In the genomic region with DNA sequence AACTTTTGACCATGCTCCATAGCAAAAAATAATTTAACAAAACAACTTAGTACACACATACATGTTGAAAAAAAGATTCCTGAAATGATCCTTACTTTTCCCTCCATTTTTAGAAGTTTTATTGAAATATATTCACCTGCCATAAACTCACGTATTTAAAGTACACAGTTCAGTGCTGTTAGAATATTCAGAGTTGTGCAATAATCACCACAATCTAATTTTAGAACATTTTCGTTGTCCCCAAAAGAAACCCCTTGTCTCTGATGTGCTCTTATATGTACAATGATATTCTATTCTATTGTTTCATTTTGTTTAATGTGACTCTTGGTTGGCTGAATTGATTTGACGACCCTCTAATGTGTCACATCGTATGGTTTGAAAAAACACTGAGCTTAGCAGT, we compare ENCODE assay signal across 2 cellular contexts.
TF ChIP-seq lines count a peak whose summit lies in the region.

No MANE protein-coding gene starts in this region.

TF ChIP-seq in HepG2, 621 proteins besides CTCF, POLR2A, EP300 and RAD21 (continued from another document):
- TF ChIP-seq, protein P1, sequence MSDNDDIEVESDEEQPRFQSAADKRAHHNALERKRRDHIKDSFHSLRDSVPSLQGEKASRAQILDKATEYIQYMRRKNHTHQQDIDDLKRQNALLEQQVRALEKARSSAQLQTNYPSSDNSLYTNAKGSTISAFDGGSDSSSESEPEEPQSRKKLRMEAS (IDR thresholded peaks at IDR 0.05): no peak
- TF ChIP-seq, protein P2, sequence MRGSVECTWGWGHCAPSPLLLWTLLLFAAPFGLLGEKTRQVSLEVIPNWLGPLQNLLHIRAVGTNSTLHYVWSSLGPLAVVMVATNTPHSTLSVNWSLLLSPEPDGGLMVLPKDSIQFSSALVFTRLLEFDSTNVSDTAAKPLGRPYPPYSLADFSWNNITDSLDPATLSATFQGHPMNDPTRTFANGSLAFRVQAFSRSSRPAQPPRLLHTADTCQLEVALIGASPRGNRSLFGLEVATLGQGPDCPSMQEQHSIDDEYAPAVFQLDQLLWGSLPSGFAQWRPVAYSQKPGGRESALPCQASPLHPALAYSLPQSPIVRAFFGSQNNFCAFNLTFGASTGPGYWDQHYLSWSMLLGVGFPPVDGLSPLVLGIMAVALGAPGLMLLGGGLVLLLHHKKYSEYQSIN (CRISPR knock-in tag; IDR thresholded peaks at IDR 0.05; ENCODE audit: borderline replicate concordance): no peak
- TF ChIP-seq CEBPB (IDR thresholded peaks at IDR 0.05; ENCODE audit: borderline replicate concordance, low read depth, low read length): peak; percentile 53; the same call in 1 of the 2 replicates

TF ChIP-seq in WTC11, 78 proteins besides CTCF, POLR2A, EP300 and RAD21:
- TF ChIP-seq, protein P3, sequence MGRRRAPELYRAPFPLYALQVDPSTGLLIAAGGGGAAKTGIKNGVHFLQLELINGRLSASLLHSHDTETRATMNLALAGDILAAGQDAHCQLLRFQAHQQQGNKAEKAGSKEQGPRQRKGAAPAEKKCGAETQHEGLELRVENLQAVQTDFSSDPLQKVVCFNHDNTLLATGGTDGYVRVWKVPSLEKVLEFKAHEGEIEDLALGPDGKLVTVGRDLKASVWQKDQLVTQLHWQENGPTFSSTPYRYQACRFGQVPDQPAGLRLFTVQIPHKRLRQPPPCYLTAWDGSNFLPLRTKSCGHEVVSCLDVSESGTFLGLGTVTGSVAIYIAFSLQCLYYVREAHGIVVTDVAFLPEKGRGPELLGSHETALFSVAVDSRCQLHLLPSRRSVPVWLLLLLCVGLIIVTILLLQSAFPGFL (CRISPR knock-in tag; IDR thresholded peaks at IDR 0.05; ENCODE audit: borderline replicate concordance): no peak
- TF ChIP-seq FOXJ3 (CRISPR knock-in tag; IDR thresholded peaks at IDR 0.05; ENCODE audit: borderline replicate concordance) (no peak), ZNF219 (CRISPR knock-in tag; IDR thresholded peaks at IDR 0.05; ENCODE audit: borderline replicate concordance) (no peak), CREM (CRISPR knock-in tag; IDR thresholded peaks at IDR 0.05) (no peak), GRHL2 (CRISPR knock-in tag; IDR thresholded peaks at IDR 0.05; ENCODE audit: insufficient replicate concordance, severe bottlenecking) (no peak), TEAD4 (CRISPR knock-in tag; IDR thresholded peaks at IDR 0.05) (no peak), GTF2I (CRISPR knock-in tag; conservative IDR thresholded peaks at IDR 0.05) (no peak), JAZF1 (CRISPR knock-in tag; IDR thresholded peaks at IDR 0.05) (no peak), MYBL2 (CRISPR knock-in tag; IDR thresholded peaks at IDR 0.05) (no peak), ZNF138 (CRISPR knock-in tag; conservative IDR thresholded peaks at IDR 0.05) (no peak), PRRX2 (CRISPR knock-in tag; IDR thresholded peaks at IDR 0.05) (no peak)
- TF ChIP-seq, protein P4, sequence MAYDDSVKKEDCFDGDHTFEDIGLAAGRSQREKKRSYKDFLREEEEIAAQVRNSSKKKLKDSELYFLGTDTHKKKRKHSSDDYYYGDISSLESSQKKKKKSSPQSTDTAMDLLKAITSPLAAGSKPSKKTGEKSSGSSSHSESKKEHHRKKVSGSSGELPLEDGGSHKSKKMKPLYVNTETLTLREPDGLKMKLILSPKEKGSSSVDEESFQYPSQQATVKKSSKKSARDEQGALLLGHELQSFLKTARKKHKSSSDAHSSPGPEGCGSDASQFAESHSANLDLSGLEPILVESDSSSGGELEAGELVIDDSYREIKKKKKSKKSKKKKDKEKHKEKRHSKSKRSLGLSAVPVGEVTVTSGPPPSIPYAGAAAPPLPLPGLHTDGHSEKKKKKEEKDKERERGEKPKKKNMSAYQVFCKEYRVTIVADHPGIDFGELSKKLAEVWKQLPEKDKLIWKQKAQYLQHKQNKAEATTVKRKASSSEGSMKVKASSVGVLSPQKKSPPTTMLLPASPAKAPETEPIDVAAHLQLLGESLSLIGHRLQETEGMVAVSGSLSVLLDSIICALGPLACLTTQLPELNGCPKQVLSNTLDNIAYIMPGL (CRISPR knock-in tag; IDR thresholded peaks at IDR 0.05): no peak
- TF ChIP-seq, protein P5, sequence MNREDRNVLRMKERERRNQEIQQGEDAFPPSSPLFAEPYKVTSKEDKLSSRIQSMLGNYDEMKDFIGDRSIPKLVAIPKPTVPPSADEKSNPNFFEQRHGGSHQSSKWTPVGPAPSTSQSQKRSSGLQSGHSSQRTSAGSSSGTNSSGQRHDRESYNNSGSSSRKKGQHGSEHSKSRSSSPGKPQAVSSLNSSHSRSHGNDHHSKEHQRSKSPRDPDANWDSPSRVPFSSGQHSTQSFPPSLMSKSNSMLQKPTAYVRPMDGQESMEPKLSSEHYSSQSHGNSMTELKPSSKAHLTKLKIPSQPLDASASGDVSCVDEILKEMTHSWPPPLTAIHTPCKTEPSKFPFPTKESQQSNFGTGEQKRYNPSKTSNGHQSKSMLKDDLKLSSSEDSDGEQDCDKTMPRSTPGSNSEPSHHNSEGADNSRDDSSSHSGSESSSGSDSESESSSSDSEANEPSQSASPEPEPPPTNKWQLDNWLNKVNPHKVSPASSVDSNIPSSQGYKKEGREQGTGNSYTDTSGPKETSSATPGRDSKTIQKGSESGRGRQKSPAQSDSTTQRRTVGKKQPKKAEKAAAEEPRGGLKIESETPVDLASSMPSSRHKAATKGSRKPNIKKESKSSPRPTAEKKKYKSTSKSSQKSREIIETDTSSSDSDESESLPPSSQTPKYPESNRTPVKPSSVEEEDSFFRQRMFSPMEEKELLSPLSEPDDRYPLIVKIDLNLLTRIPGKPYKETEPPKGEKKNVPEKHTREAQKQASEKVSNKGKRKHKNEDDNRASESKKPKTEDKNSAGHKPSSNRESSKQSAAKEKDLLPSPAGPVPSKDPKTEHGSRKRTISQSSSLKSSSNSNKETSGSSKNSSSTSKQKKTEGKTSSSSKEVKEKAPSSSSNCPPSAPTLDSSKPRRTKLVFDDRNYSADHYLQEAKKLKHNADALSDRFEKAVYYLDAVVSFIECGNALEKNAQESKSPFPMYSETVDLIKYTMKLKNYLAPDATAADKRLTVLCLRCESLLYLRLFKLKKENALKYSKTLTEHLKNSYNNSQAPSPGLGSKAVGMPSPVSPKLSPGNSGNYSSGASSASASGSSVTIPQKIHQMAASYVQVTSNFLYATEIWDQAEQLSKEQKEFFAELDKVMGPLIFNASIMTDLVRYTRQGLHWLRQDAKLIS (CRISPR knock-in tag; IDR thresholded peaks at IDR 0.05; ENCODE audit: borderline replicate concordance): no peak
- TF ChIP-seq, protein P6, sequence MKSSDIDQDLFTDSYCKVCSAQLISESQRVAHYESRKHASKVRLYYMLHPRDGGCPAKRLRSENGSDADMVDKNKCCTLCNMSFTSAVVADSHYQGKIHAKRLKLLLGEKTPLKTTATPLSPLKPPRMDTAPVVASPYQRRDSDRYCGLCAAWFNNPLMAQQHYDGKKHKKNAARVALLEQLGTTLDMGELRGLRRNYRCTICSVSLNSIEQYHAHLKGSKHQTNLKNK (CRISPR knock-in tag; IDR thresholded peaks at IDR 0.05): no peak
- TF ChIP-seq, protein P7, sequence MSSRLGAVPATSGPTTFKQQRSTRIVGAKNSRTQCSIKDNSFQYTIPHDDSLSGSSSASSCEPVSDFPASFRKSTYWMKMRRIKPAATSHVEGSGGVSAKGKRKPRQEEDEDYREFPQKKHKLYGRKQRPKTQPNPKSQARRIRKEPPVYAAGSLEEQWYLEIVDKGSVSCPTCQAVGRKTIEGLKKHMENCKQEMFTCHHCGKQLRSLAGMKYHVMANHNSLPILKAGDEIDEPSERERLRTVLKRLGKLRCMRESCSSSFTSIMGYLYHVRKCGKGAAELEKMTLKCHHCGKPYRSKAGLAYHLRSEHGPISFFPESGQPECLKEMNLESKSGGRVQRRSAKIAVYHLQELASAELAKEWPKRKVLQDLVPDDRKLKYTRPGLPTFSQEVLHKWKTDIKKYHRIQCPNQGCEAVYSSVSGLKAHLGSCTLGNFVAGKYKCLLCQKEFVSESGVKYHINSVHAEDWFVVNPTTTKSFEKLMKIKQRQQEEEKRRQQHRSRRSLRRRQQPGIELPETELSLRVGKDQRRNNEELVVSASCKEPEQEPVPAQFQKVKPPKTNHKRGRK (CRISPR knock-in tag; IDR thresholded peaks at IDR 0.05; ENCODE audit: borderline replicate concordance): no peak
- TF ChIP-seq, protein P8, sequence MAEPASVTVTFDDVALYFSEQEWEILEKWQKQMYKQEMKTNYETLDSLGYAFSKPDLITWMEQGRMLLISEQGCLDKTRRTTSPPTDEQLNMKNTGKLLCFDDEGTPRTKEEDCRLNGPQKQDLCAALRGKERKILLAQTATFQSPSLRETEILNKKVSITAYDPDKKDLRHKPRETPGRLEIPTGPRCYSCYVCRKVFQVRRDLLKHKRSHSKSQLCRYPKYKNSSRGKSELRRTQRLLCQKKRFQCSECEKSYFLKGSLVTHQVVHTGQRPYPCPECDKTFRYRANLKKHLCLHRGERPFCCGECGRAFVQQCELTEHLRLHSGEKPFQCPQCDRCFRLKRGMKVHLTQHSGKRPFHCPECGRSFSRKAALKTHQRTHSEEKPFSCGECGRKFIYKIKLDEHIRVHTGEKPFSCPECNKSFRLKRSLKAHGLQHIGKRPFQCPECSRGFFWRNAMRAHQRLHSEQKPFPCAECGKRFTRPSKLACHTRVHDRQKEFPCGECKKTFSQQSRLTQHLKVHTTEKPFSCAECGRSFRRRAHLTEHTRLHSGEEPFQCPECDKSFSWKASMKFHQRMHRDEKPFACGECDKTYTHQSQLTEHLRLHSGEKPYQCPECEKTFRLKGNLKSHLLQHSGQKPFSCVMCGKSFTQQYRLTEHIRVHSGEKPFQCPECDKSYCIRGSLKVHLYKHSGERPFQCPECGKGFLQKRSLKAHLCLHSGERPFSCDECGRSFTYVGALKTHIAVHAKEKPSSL (CRISPR knock-in tag; conservative IDR thresholded peaks at IDR 0.05): no peak
- TF ChIP-seq, protein P9, sequence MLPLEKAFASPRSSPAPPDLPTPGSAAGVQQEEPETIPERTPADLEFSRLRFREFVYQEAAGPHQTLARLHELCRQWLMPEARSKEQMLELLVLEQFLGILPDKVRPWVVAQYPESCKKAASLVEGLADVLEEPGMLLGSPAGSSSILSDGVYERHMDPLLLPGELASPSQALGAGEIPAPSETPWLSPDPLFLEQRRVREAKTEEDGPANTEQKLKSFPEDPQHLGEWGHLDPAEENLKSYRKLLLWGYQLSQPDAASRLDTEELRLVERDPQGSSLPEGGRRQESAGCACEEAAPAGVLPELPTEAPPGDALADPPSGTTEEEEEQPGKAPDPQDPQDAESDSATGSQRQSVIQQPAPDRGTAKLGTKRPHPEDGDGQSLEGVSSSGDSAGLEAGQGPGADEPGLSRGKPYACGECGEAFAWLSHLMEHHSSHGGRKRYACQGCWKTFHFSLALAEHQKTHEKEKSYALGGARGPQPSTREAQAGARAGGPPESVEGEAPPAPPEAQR (CRISPR knock-in tag; IDR thresholded peaks at IDR 0.05): no peak
- TF ChIP-seq, protein P10, sequence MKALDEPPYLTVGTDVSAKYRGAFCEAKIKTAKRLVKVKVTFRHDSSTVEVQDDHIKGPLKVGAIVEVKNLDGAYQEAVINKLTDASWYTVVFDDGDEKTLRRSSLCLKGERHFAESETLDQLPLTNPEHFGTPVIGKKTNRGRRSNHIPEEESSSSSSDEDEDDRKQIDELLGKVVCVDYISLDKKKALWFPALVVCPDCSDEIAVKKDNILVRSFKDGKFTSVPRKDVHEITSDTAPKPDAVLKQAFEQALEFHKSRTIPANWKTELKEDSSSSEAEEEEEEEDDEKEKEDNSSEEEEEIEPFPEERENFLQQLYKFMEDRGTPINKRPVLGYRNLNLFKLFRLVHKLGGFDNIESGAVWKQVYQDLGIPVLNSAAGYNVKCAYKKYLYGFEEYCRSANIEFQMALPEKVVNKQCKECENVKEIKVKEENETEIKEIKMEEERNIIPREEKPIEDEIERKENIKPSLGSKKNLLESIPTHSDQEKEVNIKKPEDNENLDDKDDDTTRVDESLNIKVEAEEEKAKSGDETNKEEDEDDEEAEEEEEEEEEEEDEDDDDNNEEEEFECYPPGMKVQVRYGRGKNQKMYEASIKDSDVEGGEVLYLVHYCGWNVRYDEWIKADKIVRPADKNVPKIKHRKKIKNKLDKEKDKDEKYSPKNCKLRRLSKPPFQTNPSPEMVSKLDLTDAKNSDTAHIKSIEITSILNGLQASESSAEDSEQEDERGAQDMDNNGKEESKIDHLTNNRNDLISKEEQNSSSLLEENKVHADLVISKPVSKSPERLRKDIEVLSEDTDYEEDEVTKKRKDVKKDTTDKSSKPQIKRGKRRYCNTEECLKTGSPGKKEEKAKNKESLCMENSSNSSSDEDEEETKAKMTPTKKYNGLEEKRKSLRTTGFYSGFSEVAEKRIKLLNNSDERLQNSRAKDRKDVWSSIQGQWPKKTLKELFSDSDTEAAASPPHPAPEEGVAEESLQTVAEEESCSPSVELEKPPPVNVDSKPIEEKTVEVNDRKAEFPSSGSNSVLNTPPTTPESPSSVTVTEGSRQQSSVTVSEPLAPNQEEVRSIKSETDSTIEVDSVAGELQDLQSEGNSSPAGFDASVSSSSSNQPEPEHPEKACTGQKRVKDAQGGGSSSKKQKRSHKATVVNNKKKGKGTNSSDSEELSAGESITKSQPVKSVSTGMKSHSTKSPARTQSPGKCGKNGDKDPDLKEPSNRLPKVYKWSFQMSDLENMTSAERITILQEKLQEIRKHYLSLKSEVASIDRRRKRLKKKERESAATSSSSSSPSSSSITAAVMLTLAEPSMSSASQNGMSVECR (CRISPR knock-in tag; IDR thresholded peaks at IDR 0.05; ENCODE audit: borderline replicate concordance): no peak
TF ChIP-seq in WTC11: peak in this region for 0.
